In the genomic region with DNA sequence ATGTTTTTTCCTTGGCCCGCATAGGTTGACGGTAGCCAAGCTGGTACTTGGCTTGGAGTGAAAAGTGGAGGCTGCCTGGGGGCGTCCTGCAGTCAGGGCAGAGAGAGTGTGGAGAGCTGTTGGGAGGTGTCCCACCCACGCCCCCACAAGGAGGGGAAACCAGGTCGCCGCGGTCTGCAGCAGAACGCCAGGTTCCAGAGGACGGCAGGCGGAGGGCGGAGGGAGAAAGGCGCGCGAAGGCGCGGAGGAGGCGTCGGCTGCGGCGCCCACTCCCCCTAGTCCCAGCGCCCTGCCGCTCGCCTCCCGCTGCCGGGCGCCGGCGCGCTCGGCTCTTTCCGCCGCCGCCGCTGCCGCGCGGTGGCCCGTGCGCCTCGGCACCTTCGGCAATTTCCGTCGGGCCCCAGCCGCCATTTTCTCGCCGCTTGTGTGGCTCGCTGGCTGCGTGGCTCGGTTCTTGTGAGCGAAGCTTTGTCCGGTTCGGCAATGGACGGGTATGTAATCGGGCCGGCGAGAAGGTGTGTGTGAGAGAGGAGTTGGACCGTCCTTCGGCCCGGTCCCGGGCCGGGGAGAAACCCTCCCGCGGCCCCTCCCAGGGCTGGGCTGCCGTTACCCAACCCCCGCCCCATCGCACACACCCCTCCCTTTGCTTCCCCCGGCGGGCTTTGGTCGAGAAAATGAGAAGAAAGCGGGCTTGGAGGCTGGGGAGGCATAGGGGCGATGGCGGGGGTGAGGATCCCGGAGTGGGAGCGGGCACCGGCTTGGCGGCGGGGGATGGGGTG, we compare ENCODE assay signal across 8 cellular contexts. TPM values are rescaled to one million over a fixed set of nuclear protein-coding genes. Genes with fewer than 3 reads are reported as not detected.
DNase-seq lines count a peak whose midpoint lies in the region; TF ChIP-seq lines count a peak whose summit lies in the region.

A gene with protein sequence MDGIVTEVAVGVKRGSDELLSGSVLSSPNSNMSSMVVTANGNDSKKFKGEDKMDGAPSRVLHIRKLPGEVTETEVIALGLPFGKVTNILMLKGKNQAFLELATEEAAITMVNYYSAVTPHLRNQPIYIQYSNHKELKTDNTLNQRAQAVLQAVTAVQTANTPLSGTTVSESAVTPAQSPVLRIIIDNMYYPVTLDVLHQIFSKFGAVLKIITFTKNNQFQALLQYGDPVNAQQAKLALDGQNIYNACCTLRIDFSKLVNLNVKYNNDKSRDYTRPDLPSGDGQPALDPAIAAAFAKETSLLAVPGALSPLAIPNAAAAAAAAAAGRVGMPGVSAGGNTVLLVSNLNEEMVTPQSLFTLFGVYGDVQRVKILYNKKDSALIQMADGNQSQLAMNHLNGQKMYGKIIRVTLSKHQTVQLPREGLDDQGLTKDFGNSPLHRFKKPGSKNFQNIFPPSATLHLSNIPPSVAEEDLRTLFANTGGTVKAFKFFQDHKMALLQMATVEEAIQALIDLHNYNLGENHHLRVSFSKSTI (plus strand): TSS at position 403 of the 779 bp plus-strand sequence. CDS start 81 bp downstream, at position 484.

- peak within 1 kb of the TSS; percentile 84 to 96 for H3K4me3 ChIP-seq in foreskin fibroblast (ENCODE audit: low read depth in 1 of 2, low read length in 2 of 2)
- H3K4me3 ChIP-seq in stomach smooth muscle (ENCODE audit: low read length in 2 of 2), result peak within 1 kb of the TSS; percentile 72 to 99

- H3K36me3 Mint-ChIP-seq in neural crest cell (ENCODE audit: low read depth), result peaks cover 18% of the 10 kb centered on the region

- peak within 1 kb of the TSS; percentile 100 for H3K27ac Mint-ChIP-seq in neural crest cell (ENCODE audit: unreplicated experiment)

- H3K27me3 Mint-ChIP-seq in neural crest cell (ENCODE audit: low read depth), result no peaks in the 10 kb centered on the region

- peak within 1 kb of the TSS; percentile 94 for H3K27ac ChIP-seq in stomach smooth muscle (ENCODE audit: low read length)

- H3K27me3 ChIP-seq in stomach smooth muscle (ENCODE audit: control insufficient read depth in 1 of 2, insufficient read depth in 2 of 2, low read length in 2 of 2), result no peaks in the 10 kb centered on the region

- H3K4me1 ChIP-seq in stomach smooth muscle (ENCODE audit: control insufficient read depth, insufficient read depth, low read length), result no peaks in the 10 kb centered on the region

- H3K9ac ChIP-seq in stomach smooth muscle (ENCODE audit: low read length in 2 of 2), result peak within 1 kb of the TSS; percentile 58 to 91

- H3K36me3 ChIP-seq in stomach smooth muscle (ENCODE audit: control insufficient read depth in 2 of 2, insufficient read depth in 2 of 2, low read length in 2 of 2), result no peaks in the 10 kb centered on the region

- no peaks in the 10 kb centered on the region for H3K9me3 Mint-ChIP-seq in neural crest cell

- TF ChIP-seq CTCF in foreskin fibroblast (IDR thresholded peaks at IDR 0.05; ENCODE audit: low read depth, low read length), result no peak
- TF ChIP-seq CTCF in neural crest cell (conservative IDR thresholded peaks at IDR 0.05), result no peak

- H3K4me1 Mint-ChIP-seq in neural crest cell, result peaks cover 31% of the 10 kb centered on the region

- peak within 1 kb of the TSS; percentile 93 for H3K4me3 Mint-ChIP-seq in neural crest cell

- H3K9me3 ChIP-seq in stomach smooth muscle (ENCODE audit: control insufficient read depth in 2 of 2, low read length in 2 of 2), result no peaks in the 10 kb centered on the region

- peak; percentile 84 for DNase-seq in ELR (ENCODE audit: low read depth)
- DNase-seq in GOT3 (lab: John Stamatoyannopoulos, UW), result peak; percentile 5
- DNase-seq in Kasumi-1 (lab: John Stamatoyannopoulos, UW), result peak; percentile 74 to 75
- DNase-seq in SHP77 (lab: John Stamatoyannopoulos, UW), result peak; percentile 59 to 79
- peak; percentile 62 for DNase-seq in activated gamma-delta T cell (lab: John Stamatoyannopoulos, UW)
- peak; percentile 74 to 92 for DNase-seq in foreskin fibroblast
- DNase-seq in neural crest cell (ENCODE audit: low read depth, low spot score), result peak; percentile 75

RNA-seq across cellular contexts. Expression of the gene that starts here (rescaled TPM):
- total RNA-seq in neural crest cell, result 75.4 and 75.5 TPM in 2 replicates

Comparison
In these comparisons a context has a peak if more than half of its experiments do, and no peak if none do; other contexts are left out.
1. Peak in every context shown above with its lines: DNase-seq, H3K4me3 ChIP-seq and H3K27ac ChIP-seq.
2. DNase-seq: peak in every context shown above with its lines; median percentile 84 in ELR; 83 in foreskin fibroblast; 75 in neural crest cell; 74 in Kasumi-1; 69 in SHP77; 62 in activated gamma-delta T cell; 5 in GOT3.